1 cellular context compared by ENCODE assay signal in genomic region chr19:35879770-35880317, GRCh38.
A peak's percentile ranks its signal among the peaks of the same experiment; 100 is the strongest.
TF ChIP-seq lines count a peak whose summit lies in the region.

No MANE protein-coding gene starts in this region.

TF ChIP-seq in K562, 482 proteins besides CTCF, POLR2A, EP300 and RAD21 (continued from another document and continues in another):
- TF ChIP-seq AFF4 (CRISPR knock-in tag; IDR thresholded peaks at IDR 0.05) (peak; percentile 88; the same call in 1 of the 2 replicates), CGGBP1 (CRISPR knock-in tag; IDR thresholded peaks at IDR 0.05) (no peak), ZNF324 (CRISPR knock-in tag; IDR thresholded peaks at IDR 0.05) (no peak), MEF2A (IDR thresholded peaks at IDR 0.05; ENCODE audit: control insufficient read depth, low read depth, low read length) (no peak), NFYB (IDR thresholded peaks at IDR 0.05; ENCODE audit: extremely low read depth, insufficient read length) (no peak), ZC3H8 (IDR thresholded peaks at IDR 0.05) (no peak), NCOA1 (IDR thresholded peaks at IDR 0.05; ENCODE audit: low read depth) (peak; percentile 69), ARID3A (IDR thresholded peaks at IDR 0.05; ENCODE audit: borderline replicate concordance, low read depth, low read length) (no peak), IRF2 (CRISPR knock-in tag; IDR thresholded peaks at IDR 0.05) (no peak), DEAF1 (CRISPR knock-in tag; IDR thresholded peaks at IDR 0.05) (no peak), MLX (CRISPR knock-in tag; conservative IDR thresholded peaks at IDR 0.05) (no peak), ZNF780A (CRISPR knock-in tag; IDR thresholded peaks at IDR 0.05) (no peak), ZNF77 (CRISPR knock-in tag; IDR thresholded peaks at IDR 0.05) (no peak), TFAM (CRISPR knock-in tag; conservative IDR thresholded peaks at IDR 0.05) (no peak), TEAD2 (tag; IDR thresholded peaks at IDR 0.05) (no peak), ATF6 (CRISPR knock-in tag; IDR thresholded peaks at IDR 0.05) (peak; percentile 96; the same call in 1 of the 2 replicates), MCM7 (IDR thresholded peaks at IDR 0.05) (no peak), NCOA2 (IDR thresholded peaks at IDR 0.05; ENCODE audit: partially characterized antibody in 2 of 2) (no peak), FOXM1 (IDR thresholded peaks at IDR 0.05; ENCODE audit: low read depth) (no peak), FOXM1 (CRISPR knock-in tag; IDR thresholded peaks at IDR 0.05; ENCODE audit: low read depth) (peak; percentile 80; the same call in 1 of the 2 replicates), KDM4B (IDR thresholded peaks at IDR 0.05; ENCODE audit: borderline replicate concordance in 2 of 2, low read depth in 1 of 2) (0 out of 4 replicates have a peak, but pooled peaks of 1 of the 2 experiments have one; percentile 29), HEY1 (CRISPR knock-in tag; IDR thresholded peaks at IDR 0.05; ENCODE audit: borderline replicate concordance) (no peak), ZFPM2 (CRISPR knock-in tag; IDR thresholded peaks at IDR 0.05) (no peak), ZNF584 (CRISPR knock-in tag; IDR thresholded peaks at IDR 0.05; ENCODE audit: low read depth) (peak; percentile 92), MCM3 (IDR thresholded peaks at IDR 0.05) (no peak), ZNF143 (CRISPR knock-in tag; IDR thresholded peaks at IDR 0.05) (no peak), KLF1 (tag; IDR thresholded peaks at IDR 0.05) (peak; percentile 54; the same call in 1 of the 2 replicates), ZBTB43 (CRISPR knock-in tag; IDR thresholded peaks at IDR 0.05) (no peak; the same call in 1 of the 2 replicates), TCF7L2 (IDR thresholded peaks at IDR 0.05; ENCODE audit: low read depth, low read length) (no peak), ILK (tag; IDR thresholded peaks at IDR 0.05; ENCODE audit: borderline replicate concordance, low read depth) (no peak), PYGO2 (tag; IDR thresholded peaks at IDR 0.05) (no peak), ZNF699 (CRISPR knock-in tag; IDR thresholded peaks at IDR 0.05; ENCODE audit: insufficient replicate concordance) (no peak), ZBTB7A (IDR thresholded peaks at IDR 0.05; ENCODE audit: borderline replicate concordance, control insufficient read depth, low read depth, low read length) (peak; percentile 54; the same call in 1 of the 2 replicates), DMBX1 (CRISPR knock-in tag; IDR thresholded peaks at IDR 0.05; ENCODE audit: borderline replicate concordance) (peak; percentile 94; the same call in 1 of the 2 replicates), STAT5B (CRISPR knock-in tag; IDR thresholded peaks at IDR 0.05) (no peak), HOMEZ (CRISPR knock-in tag; IDR thresholded peaks at IDR 0.05) (no peak), HDAC2 (IDR thresholded peaks at IDR 0.05) (peak; percentile 94), TRIM28 (IDR thresholded peaks at IDR 0.05) (no peak), TAF15 (IDR thresholded peaks at IDR 0.05; ENCODE audit: low read depth, low read length) (no peak), HNRNPUL1 (IDR thresholded peaks at IDR 0.05; ENCODE audit: low read length) (no peak), ZNF41 (CRISPR knock-in tag; conservative IDR thresholded peaks at IDR 0.05) (no peak), SRSF9 (IDR thresholded peaks at IDR 0.05; ENCODE audit: borderline replicate concordance, low read depth, low read length) (no peak), SMAD3 (CRISPR knock-in tag; conservative IDR thresholded peaks at IDR 0.05) (no peak)
- TF ChIP-seq, protein P1, sequence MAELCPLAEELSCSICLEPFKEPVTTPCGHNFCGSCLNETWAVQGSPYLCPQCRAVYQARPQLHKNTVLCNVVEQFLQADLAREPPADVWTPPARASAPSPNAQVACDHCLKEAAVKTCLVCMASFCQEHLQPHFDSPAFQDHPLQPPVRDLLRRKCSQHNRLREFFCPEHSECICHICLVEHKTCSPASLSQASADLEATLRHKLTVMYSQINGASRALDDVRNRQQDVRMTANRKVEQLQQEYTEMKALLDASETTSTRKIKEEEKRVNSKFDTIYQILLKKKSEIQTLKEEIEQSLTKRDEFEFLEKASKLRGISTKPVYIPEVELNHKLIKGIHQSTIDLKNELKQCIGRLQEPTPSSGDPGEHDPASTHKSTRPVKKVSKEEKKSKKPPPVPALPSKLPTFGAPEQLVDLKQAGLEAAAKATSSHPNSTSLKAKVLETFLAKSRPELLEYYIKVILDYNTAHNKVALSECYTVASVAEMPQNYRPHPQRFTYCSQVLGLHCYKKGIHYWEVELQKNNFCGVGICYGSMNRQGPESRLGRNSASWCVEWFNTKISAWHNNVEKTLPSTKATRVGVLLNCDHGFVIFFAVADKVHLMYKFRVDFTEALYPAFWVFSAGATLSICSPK (IDR thresholded peaks at IDR 0.05; ENCODE audit: borderline replicate concordance): no peak
- TF ChIP-seq, protein P2, sequence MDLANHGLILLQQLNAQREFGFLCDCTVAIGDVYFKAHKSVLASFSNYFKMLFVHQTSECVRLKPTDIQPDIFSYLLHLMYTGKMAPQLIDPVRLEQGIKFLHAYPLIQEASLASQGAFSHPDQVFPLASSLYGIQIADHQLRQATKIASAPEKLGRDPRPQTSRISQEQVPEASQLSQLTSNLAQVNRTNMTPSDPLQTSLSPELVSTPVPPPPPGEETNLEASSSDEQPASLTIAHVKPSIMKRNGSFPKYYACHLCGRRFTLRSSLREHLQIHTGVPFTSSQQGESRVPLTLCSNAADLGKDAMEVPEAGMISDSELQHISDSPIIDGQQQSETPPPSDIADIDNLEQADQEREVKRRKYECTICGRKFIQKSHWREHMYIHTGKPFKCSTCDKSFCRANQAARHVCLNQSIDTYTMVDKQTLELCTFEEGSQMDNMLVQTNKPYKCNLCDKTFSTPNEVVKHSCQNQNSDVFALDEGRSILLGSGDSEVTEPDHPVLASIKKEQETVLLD (IDR thresholded peaks at IDR 0.05): no peak
- TF ChIP-seq, protein P3, sequence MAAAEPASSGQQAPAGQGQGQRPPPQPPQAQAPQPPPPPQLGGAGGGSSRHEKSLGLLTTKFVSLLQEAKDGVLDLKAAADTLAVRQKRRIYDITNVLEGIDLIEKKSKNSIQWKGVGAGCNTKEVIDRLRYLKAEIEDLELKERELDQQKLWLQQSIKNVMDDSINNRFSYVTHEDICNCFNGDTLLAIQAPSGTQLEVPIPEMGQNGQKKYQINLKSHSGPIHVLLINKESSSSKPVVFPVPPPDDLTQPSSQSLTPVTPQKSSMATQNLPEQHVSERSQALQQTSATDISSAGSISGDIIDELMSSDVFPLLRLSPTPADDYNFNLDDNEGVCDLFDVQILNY (CRISPR knock-in tag; IDR thresholded peaks at IDR 0.05): 0 out of 2 replicates have a peak, but pooled peaks have one; percentile 58
